Comparison of ENCODE assay signal across 12 cellular contexts in the genomic region with DNA sequence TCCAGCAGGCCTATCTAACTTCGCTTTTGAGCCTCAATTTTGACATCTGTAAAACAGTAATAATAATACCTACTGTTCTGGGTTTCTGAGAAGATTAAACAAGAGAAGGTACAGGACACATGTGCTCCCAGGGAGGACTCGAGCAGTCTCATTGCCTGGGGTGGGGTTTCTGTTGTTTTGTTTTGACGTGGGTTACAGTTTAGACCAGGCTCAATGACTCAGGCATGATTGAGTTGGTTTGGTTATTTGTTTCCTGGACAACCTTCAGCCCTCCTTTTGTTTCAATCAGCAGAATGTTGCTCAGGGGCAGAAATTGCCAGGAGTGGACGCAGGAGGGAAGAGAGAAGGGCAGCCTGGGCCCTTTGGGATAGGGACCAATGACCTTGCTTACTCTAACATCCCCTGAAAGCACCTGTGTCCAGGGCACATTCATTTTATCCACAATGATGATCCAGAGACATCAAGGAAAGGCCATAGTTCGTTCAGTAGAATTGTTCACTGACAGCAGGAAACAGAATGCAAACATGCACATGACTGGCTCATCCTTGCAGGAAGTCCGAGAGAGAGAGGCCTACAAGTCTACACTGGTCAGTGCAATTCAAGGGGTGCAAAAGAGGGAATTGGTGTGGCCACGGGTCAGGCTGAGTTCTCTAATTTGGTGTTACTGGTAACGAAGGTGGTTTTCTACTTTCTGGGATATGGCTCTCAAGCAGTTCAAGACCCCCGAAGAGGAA.
A peak's percentile ranks its signal among the peaks of the same experiment; 100 is the strongest.
DNase-seq lines count a peak whose midpoint lies in the region; ATAC-seq, FAIRE-seq and TF ChIP-seq lines count a peak whose summit lies in the region.
"Had no signal": no experiment of that assay in that cellular context is flagged by ENCODE, and none has a peak within 500 bp of the region (broad histone marks: within the 10 kb centered on the region; RNA-seq: fewer than 3 reads in every experiment).

No MANE protein-coding gene starts in this region.

- H3K4me3 ChIP-seq in HepG2 (replicated peaks in 1 of 3; ENCODE audit: insufficient read depth in 1 of 3, low read depth in 2 of 3, low read length in 3 of 3) (no peak overlapping the region), right lobe of liver (no peak overlapping the region), fibroblast of lung (replicated peaks in 1 of 4; ENCODE audit: control extremely low read depth in 1 of 4, insufficient read depth in 1 of 4, low read depth in 3 of 4, low read length in 4 of 4) (no peak overlapping the region), ovary (no peak overlapping the region)
- H3K4me3 ChIP-seq: lung had no signal

- intact Hi-C loops in HepG2 (cut with micrococcal nuclease; ENCODE audit: unreplicated experiment) (no loop called here), right lobe of liver (cut with DNase I) (no loop called here), ovary (cut with DNase I) (no loop called here), Right ventricle myocardium inferior (cut with DNase I) (no loop called here)

- H3K9ac ChIP-seq in HepG2 (ENCODE audit: insufficient read depth, low read depth, low read length) (no peak overlapping the region), fibroblast of lung (ENCODE audit: insufficient read depth, low read length) (no peak overlapping the region)

- BruUV-seq in HepG2 (replicated peaks; lab: Mats Ljungman, UMichigan) = no TSS peak

- H4K20me1 ChIP-seq in HepG2 (ENCODE audit: insufficient read depth, low read length) = no peaks in the 10 kb centered on the region
- H4K20me1 ChIP-seq in fibroblast of lung (ENCODE audit: control insufficient read depth, extremely low read depth, insufficient read depth, low read length) = no peaks in the 10 kb centered on the region

- in situ Hi-C loops in HepG2 (cut with HindIII; ENCODE audit: extremely low pct_ligation_motif_present, low pct_unique_long_range_greater_than_20kb) (no loop called here), KBM-7 (cut with MboI; ENCODE audit: low pct_unique_long_range_greater_than_20kb, low sequenced_read_pairs) (no loop called here)

- H3K79me2 ChIP-seq in HepG2 (ENCODE audit: insufficient read depth, low read length) (no peaks in the 10 kb centered on the region), fibroblast of lung (ENCODE audit: control insufficient read depth, insufficient read depth, low read length) (peaks cover 4% of the 10 kb centered on the region)

- H3K9me3 ChIP-seq in HepG2 (ENCODE audit: low read length) (no peaks in the 10 kb centered on the region), right lobe of liver (no peaks in the 10 kb centered on the region), fibroblast of lung (ENCODE audit: control insufficient read depth, insufficient read depth, low read depth, low read length) (no peaks in the 10 kb centered on the region), ovary (no peaks in the 10 kb centered on the region)
- H3K9me3 ChIP-seq: Caco-2 had no signal

- no peak for TF ChIP-seq RAD21 in HepG2 (CRISPR knock-in tag; IDR thresholded peaks at IDR 0.05)

- TF ChIP-seq EP300 in HepG2 (IDR thresholded peaks at IDR 0.05; ENCODE audit: low read depth in 2 of 2, low read length in 2 of 2) (no peak), HepG2 (CRISPR knock-in tag; IDR thresholded peaks at IDR 0.05; ENCODE audit: borderline replicate concordance) (no peak), ovary (IDR thresholded peaks at IDR 0.05) (no peak)

- H3K27ac ChIP-seq in HepG2 (ENCODE audit: extremely low read length, insufficient read depth, low read length) (no peak overlapping the region), right lobe of liver (no peak overlapping the region), fibroblast of lung (ENCODE audit: insufficient read depth, low read length) (peak overlapping the region; percentile 28), ovary (no peak overlapping the region)

- TF ChIP-seq POLR2A in HepG2 (IDR thresholded peaks at IDR 0.05; ENCODE audit: insufficient read depth in 1 of 2, low read depth in 2 of 2, low read length in 2 of 2) = no peak
- TF ChIP-seq POLR2A in right lobe of liver (IDR thresholded peaks at IDR 0.05) = no peak
- TF ChIP-seq POLR2A in ovary (IDR thresholded peaks at IDR 0.05) = no peak

- DNase-seq in HepG2 (ENCODE audit: low spot score) = no peak
- no peak for DNase-seq in right lobe of liver
- DNase-seq in T1000 (lab: John Stamatoyannopoulos, UW) = peak; percentile 27
- peak; percentile 62 to 66 for DNase-seq in fibroblast of lung (ENCODE audit: low read depth in 2 of 2)
- peak; percentile 78 for DNase-seq in stromal cell of bone marrow (ENCODE audit: low read depth)
- DNase-seq in ovary = no peak
- no peak for DNase-seq in Right ventricle myocardium inferior (ENCODE audit: missing footprints)
- no peak for DNase-seq in KBM-7
- DNase-seq: Caco-2; effector CD8-positive, alpha-beta T cell; NCI-H748 treated with DMSO at 0.1 percent for 48 hours had no signal

- POLR2A ChIA-PET in HepG2 (lab: Yijun Ruan, JAX) = no interaction called here

- CTCF ChIA-PET in HepG2 (lab: Yijun Ruan, JAX; ENCODE audit: low intra/inter-chr PET ratio, low total read pairs) = no interaction called here

- peaks cover 2 to 38% of the 10 kb centered on the region in 2 experiments; a peak in 3 of 5 replicates for H3K27me3 ChIP-seq in HepG2 (ENCODE audit: control insufficient read depth in 1 of 2, insufficient read depth in 2 of 2, low read length in 2 of 2)
- H3K27me3 ChIP-seq in right lobe of liver = no peaks in the 10 kb centered on the region
- no peaks in the 10 kb centered on the region for H3K27me3 ChIP-seq in fibroblast of lung (ENCODE audit: control insufficient read depth, insufficient read depth, low read length)
- no peaks in the 10 kb centered on the region for H3K27me3 ChIP-seq in ovary

- H3K36me3 ChIP-seq in HepG2 (replicated peaks in 1 of 2; ENCODE audit: control insufficient read depth in 1 of 2, insufficient read depth in 2 of 2, low read length in 2 of 2) = no peaks in the 10 kb centered on the region
- H3K36me3 ChIP-seq in right lobe of liver = no peaks in the 10 kb centered on the region
- H3K36me3 ChIP-seq in fibroblast of lung (ENCODE audit: control insufficient read depth, insufficient read depth, low read length) = no peaks in the 10 kb centered on the region
- H3K36me3 ChIP-seq in ovary = no peaks in the 10 kb centered on the region

- 23% methylated on average over 9 of the region's 9 CpGs for WGBS in HepG2 (ENCODE audit: low lambda C conversion rate)
- 74% methylated on average over 8 of the region's 9 CpGs for WGBS in right lobe of liver (ENCODE audit: insufficient coverage, low coverage, low lambda C conversion rate, missing lambda C conversion rate)
- 86 to 90% (median 89%) methylated on average over 9 of the region's 9 CpGs for whole genome bisulfite sequencing in ovary, 3 donors

- no peak for FAIRE-seq in HepG2 (lab: Jason Lieb, UNC)

- ATAC-seq in HepG2 (no peak), right lobe of liver (no peak), Right ventricle myocardium inferior (no peak)

- peaks cover 9% of the 10 kb centered on the region; the same call in 1 of the 2 replicates for H3K4me1 ChIP-seq in HepG2 (ENCODE audit: insufficient read depth, low read length)
- H3K4me1 ChIP-seq in right lobe of liver = no peaks in the 10 kb centered on the region
- peaks cover 11% of the 10 kb centered on the region for H3K4me1 ChIP-seq in fibroblast of lung (ENCODE audit: control insufficient read depth, extremely low read depth, insufficient read depth, low read length)
- peaks cover 12% of the 10 kb centered on the region for H3K4me1 ChIP-seq in ovary (ENCODE audit: insufficient read depth)
- H3K4me1 ChIP-seq: Caco-2 had no signal

- TF ChIP-seq CTCF in HepG2 (CRISPR knock-in tag; IDR thresholded peaks at IDR 0.05) (no peak), right lobe of liver (IDR thresholded peaks at IDR 0.05) (no peak), fibroblast of lung (conservative IDR thresholded peaks at IDR 0.05 in 1 of 2, IDR thresholded peaks at IDR 0.05 in 1 of 2; ENCODE audit: low read depth in 1 of 2, low read length in 2 of 2) (no peak), ovary (IDR thresholded peaks at IDR 0.05) (no peak)

- H3K4me2 ChIP-seq in HepG2 (ENCODE audit: low read depth, low read length) (no peak overlapping the region), fibroblast of lung (ENCODE audit: extremely low read depth, insufficient read depth, low read length) (no peak overlapping the region)

- no peak overlapping the region for H2AFZ ChIP-seq in HepG2 (ENCODE audit: low read length)
- no peak overlapping the region for H2AFZ ChIP-seq in fibroblast of lung (ENCODE audit: low read length)

TF ChIP-seq in HepG2, 621 proteins besides CTCF, POLR2A, EP300 and RAD21:
- TF ChIP-seq ZNF317 (CRISPR knock-in tag; IDR thresholded peaks at IDR 0.05) (no peak), GABPA (IDR thresholded peaks at IDR 0.05; ENCODE audit: low read depth, low read length) (no peak), GABPA (CRISPR knock-in tag; IDR thresholded peaks at IDR 0.05; ENCODE audit: low read depth) (0 out of 2 replicates have a peak, but pooled peaks have one; percentile 18), ZNF263 (CRISPR knock-in tag; IDR thresholded peaks at IDR 0.05) (peak; percentile 68; the same call in 1 of the 2 replicates)

Comparison
In these comparisons a context has a peak if more than half of its experiments do, and no peak if none do; other contexts are left out.
1. DNase-seq: peak in T1000 (single experiment), fibroblast of lung (2 of 2) and stromal cell of bone marrow (single experiment); none in HepG2 (single experiment), right lobe of liver (0 of 3), ovary (0 of 5), Right ventricle myocardium inferior (single experiment) and KBM-7 (single experiment).